ENCODE assay signal across 16 cellular contexts in the genomic region with DNA sequence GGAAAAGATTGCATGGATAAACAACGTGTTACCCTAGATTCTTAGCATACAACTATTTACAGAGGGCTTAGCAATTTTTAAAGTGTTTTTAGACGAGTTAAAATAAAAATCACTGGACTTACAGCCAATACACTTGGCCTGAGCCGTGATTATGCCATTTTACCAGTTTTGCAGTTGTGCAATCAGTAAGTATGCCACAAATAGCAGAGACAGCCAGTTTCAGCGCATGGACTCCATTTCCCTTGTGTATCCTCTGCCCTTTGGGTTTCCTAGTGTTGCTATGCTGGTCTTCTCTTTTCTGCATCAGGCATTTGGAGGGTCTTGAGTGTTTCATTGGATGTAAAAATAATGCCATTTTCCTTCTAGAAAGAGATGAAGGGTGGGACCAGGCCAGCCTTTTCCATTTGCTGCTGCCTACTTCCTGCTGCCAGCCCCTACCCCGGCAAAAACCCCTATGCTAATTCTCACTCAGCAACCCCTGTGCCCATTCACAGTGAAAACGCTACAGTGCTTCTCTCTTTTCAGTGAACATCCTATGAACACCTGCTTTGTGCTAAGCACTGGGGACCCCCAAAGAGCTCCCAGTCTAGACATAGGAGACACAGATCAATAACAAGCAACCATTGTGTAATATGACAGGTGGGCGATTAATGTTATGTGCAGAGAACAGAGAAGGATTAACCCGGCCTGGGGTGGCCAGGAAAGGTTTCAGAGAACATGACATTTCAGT.
DNase-seq lines count a peak whose midpoint lies in the region; ATAC-seq, FAIRE-seq and TF ChIP-seq lines count a peak whose summit lies in the region.
"Had no signal": no experiment of that assay in that cellular context is flagged by ENCODE, and none has a peak within 500 bp of the region (broad histone marks: within the 10 kb centered on the region; RNA-seq: fewer than 3 reads in every experiment).

No MANE protein-coding gene starts in this region.

- ATAC-seq in right cardiac atrium, result peak in 1 of 2 donors; percentile 50

- H3K9me3 ChIP-seq in right cardiac atrium (ENCODE audit: control insufficient read depth, low read length), result no peaks in the 10 kb centered on the region
- H3K9me3 ChIP-seq in tibial artery, result no peaks in the 10 kb centered on the region
- H3K9me3 ChIP-seq: testis had no signal

- H3K4me1 Mint-ChIP-seq in activated naive CD4-positive, alpha-beta T cell treated with anti-CD3 and anti-CD28 coated beads for 36 hours (ENCODE audit: low read depth), result no peaks in the 10 kb centered on the region
- H3K4me1 Mint-ChIP-seq: central memory CD8-positive, alpha-beta T cell had no signal

- DNase-seq in LHCN-M2 (ENCODE audit: low read depth), result peak; percentile 23
- DNase-seq in amniotic epithelial cell (ENCODE audit: low read depth), result peak; percentile 21
- DNase-seq in right cardiac atrium, result no peak
- no peak for DNase-seq in tibial artery
- DNase-seq in NCI-H345 (lab: John Stamatoyannopoulos, UW), result no peak
- DNase-seq in GM19239 (ENCODE audit: insufficient read length, low spot score), result no peak
- DNase-seq in activated naive CD4-positive, alpha-beta T cell treated with anti-CD3 and anti-CD28 coated beads for 36 hours, result no peak
- DNase-seq: activated CD8-positive, alpha-beta memory T cell treated with anti-CD3 and anti-CD28 coated beads for 24 hours; C1 segment of cervical spinal cord; NK-92 treated with Interleukin-12 subunit alpha and Interleukin-12 subunit beta, amount 100 ng/mL, for 24 hours; nucleus accumbens; stimulated activated CD4-positive, alpha-beta T cell treated with anti-CD3 and anti-CD28 coated beads, Interleukin-4, amount 100 ng/mL, for 24 hours; T-helper 1 cell; testis had no signal

- no peak overlapping the region for H3K4me3 Mint-ChIP-seq in activated naive CD4-positive, alpha-beta T cell treated with anti-CD3 and anti-CD28 coated beads for 36 hours
- H3K4me3 Mint-ChIP-seq: central memory CD8-positive, alpha-beta T cell had no signal

- no peaks in the 10 kb centered on the region for H3K36me3 ChIP-seq in tibial artery

- H3K4me3 ChIP-seq in right cardiac atrium (ENCODE audit: low read length) (no peak overlapping the region), tibial artery (no peak overlapping the region)
- H3K4me3 ChIP-seq: testis had no signal

- no peak for TF ChIP-seq CTCF in tibial artery (IDR thresholded peaks at IDR 0.05)

- H3K27me3 Mint-ChIP-seq in activated naive CD4-positive, alpha-beta T cell treated with anti-CD3 and anti-CD28 coated beads for 36 hours (ENCODE audit: low read depth), result peaks cover 20% of the 10 kb centered on the region

- H3K36me3 Mint-ChIP-seq in activated naive CD4-positive, alpha-beta T cell treated with anti-CD3 and anti-CD28 coated beads for 36 hours (ENCODE audit: low read depth), result no peaks in the 10 kb centered on the region

- H3K27ac ChIP-seq in right cardiac atrium (ENCODE audit: low read length) (peak overlapping the region; percentile 6), tibial artery (peak overlapping the region; percentile 28 to 31)
- H3K27ac ChIP-seq: testis had no signal

- CTCF ChIA-PET in activated naive CD4-positive, alpha-beta T cell treated with anti-CD3 and anti-CD28 coated beads for 36 hours (lab: Charles Lee), result no interaction called here

- 70% methylated on average over 8 of the region's 8 CpGs for WGBS in right cardiac atrium

- H3K27ac Mint-ChIP-seq in activated naive CD4-positive, alpha-beta T cell treated with anti-CD3 and anti-CD28 coated beads for 36 hours, result no peak overlapping the region

- intact Hi-C loops in right cardiac atrium (cut with DNase I), result no loop called here
- intact Hi-C loops in tibial artery (cut with DNase I; ENCODE audit: low total_unique reads), result no loop called here
- intact Hi-C loops in activated naive CD4-positive, alpha-beta T cell treated with anti-CD3 and anti-CD28 coated beads for 36 hours (cut with micrococcal nuclease), result no loop called here

- H3K27me3 ChIP-seq in right cardiac atrium (ENCODE audit: control insufficient read depth, insufficient read depth) (no peaks in the 10 kb centered on the region), tibial artery (no peaks in the 10 kb centered on the region)
- H3K27me3 ChIP-seq: testis had no signal

- no peak for FAIRE-seq in GM19239 (lab: Jason Lieb, UNC)
- FAIRE-seq: islet of Langerhans had no signal

- no peaks in the 10 kb centered on the region for H3K9me3 Mint-ChIP-seq in activated naive CD4-positive, alpha-beta T cell treated with anti-CD3 and anti-CD28 coated beads for 36 hours
- H3K9me3 Mint-ChIP-seq: central memory CD8-positive, alpha-beta T cell had no signal

- peaks cover 5% of the 10 kb centered on the region for H3K4me1 ChIP-seq in right cardiac atrium (ENCODE audit: control insufficient read depth, insufficient read depth, low read length)
- H3K4me1 ChIP-seq in tibial artery, result peaks cover 0 to 36% (median 23%) of the 10 kb centered on the region in 4 donors
- H3K4me1 ChIP-seq: testis had no signal

Comparison
In these comparisons a context has a peak if more than half of its experiments do, and no peak if none do; other contexts are left out.
1. DNase-seq: peak in LHCN-M2 (single experiment) and amniotic epithelial cell (single experiment); none in right cardiac atrium (0 of 3), tibial artery (0 of 2), NCI-H345 (single experiment), GM19239 (single experiment) and activated naive CD4-positive, alpha-beta T cell treated with anti-CD3 and anti-CD28 coated beads for 36 hours (single experiment).